9 cellular contexts compared by ENCODE assay signal in genomic region chrX:17597836-17598434, GRCh38.
DNase-seq lines count a peak whose midpoint lies in the region; ATAC-seq and TF ChIP-seq lines count a peak whose summit lies in the region.
"Had no signal": no experiment of that assay in that cellular context is flagged by ENCODE, and none has a peak within 500 bp of the region (broad histone marks: within the 10 kb centered on the region; RNA-seq: fewer than 3 reads in every experiment).

No MANE protein-coding gene starts in this region.

- no peak overlapping the region for H3K4me3 ChIP-seq in thoracic aorta
- no peak overlapping the region for H3K4me3 ChIP-seq in effector memory CD4-positive, alpha-beta T cell (ENCODE audit: insufficient read depth, low read depth, low read length, poor library complexity, severe bottlenecking)

- H3K9me3 ChIP-seq in thoracic aorta: no peaks in the 10 kb centered on the region
- no peaks in the 10 kb centered on the region for H3K9me3 ChIP-seq in effector memory CD4-positive, alpha-beta T cell (ENCODE audit: control insufficient read depth, low read length)

- TF ChIP-seq CTCF in thoracic aorta (IDR thresholded peaks at IDR 0.05): no peak

- peak overlapping the region; percentile 79 to 85 for H3K27ac ChIP-seq in thoracic aorta
- H3K27ac ChIP-seq in effector memory CD4-positive, alpha-beta T cell (ENCODE audit: insufficient read depth, low read length, poor library complexity, severe bottlenecking): no peak overlapping the region

- ATAC-seq in thoracic aorta (ENCODE audit: insufficient number of reproducible peaks, low FRiP score, low read depth) (no peak), GM21381 (IDR thresholded peaks at IDR 0.05; ENCODE audit: unreplicated experiment) (no peak), HG03565 (IDR thresholded peaks at IDR 0.05; ENCODE audit: unreplicated experiment) (no peak)

- peak; percentile 59 for DNase-seq in NCI-H2029 (lab: John Stamatoyannopoulos, UW)
- DNase-seq in cerebellar cortex (ENCODE audit: low spot score): peak; percentile 5
- peak; percentile 49 for DNase-seq in left kidney (ENCODE audit: low read depth, low spot score)
- peak; percentile 65 for DNase-seq in thoracic aorta (ENCODE audit: low spot score)
- no peak for DNase-seq in cerebellar nuclear complex (lab: John Stamatoyannopoulos, UW)
- no peak for DNase-seq in effector memory CD4-positive, alpha-beta T cell
- DNase-seq: NCI-H1436 had no signal

- no peaks in the 10 kb centered on the region for H3K36me3 ChIP-seq in thoracic aorta
- no peaks in the 10 kb centered on the region for H3K36me3 ChIP-seq in effector memory CD4-positive, alpha-beta T cell (ENCODE audit: control insufficient read depth, insufficient read depth, low read length)

- H3K27me3 ChIP-seq in thoracic aorta (replicated peaks; ENCODE audit: insufficient read depth): no peaks in the 10 kb centered on the region
- H3K27me3 ChIP-seq in effector memory CD4-positive, alpha-beta T cell (replicated peaks; ENCODE audit: control insufficient read depth, insufficient read depth, low read length, poor library complexity, severe bottlenecking): no peaks in the 10 kb centered on the region

- peaks cover 21 to 88% of the 10 kb centered on the region in 2 donors for H3K4me1 ChIP-seq in thoracic aorta (ENCODE audit: control insufficient read depth in 1 of 2, low read depth in 2 of 2)
- H3K4me1 ChIP-seq in effector memory CD4-positive, alpha-beta T cell (ENCODE audit: control insufficient read depth, insufficient read depth, low read length, poor library complexity, severe bottlenecking): no peaks in the 10 kb centered on the region

Comparison
In these comparisons a context has a peak if more than half of its experiments do, and no peak if none do; other contexts are left out.
1. DNase-seq: peak in NCI-H2029 (single experiment), cerebellar cortex (single experiment), left kidney (single experiment) and thoracic aorta (single experiment); none in cerebellar nuclear complex (0 of 2) and effector memory CD4-positive, alpha-beta T cell (0 of 3).